14 cellular contexts compared by ENCODE assay signal in the genomic region with DNA sequence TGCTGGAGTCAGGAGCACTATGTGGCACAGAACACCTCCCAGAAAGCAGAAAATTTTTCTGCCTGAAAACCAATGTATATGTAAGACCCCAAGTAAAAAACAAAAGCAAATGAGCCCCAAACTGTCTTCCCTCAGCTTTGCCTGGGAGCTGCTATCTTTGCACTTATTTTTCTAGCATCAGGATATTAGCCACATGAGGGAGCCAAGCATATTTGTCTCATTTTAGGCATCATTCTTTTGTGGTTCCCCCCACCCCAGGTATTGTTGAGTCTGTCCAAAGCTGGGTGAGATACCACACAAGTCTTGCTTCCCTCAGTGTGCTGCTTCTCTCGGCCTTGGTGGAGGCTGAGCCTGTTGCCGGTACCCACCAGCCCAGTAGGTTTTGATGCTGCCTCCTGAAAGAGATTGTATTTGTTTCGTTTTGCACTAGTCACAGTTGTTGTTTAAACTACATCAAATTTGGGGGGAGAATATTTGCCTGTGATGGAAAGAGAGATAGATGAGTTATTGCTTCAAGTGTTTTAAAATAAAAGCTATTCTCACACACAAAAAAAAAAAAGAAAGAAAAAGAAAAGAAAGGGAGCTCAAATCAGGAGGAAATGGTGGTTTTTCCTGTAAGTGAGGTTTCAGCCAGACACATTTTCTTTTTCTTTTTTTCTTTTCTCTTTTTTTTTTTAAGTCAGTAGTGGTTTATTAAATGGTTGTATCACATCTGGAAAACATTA. TPM values are rescaled to one million over a fixed set of nuclear protein-coding genes. Genes with fewer than 3 reads are reported as not detected.
DNase-seq lines count a peak whose midpoint lies in the region; ATAC-seq and TF ChIP-seq lines count a peak whose summit lies in the region.
"Had no signal": no experiment of that assay in that cellular context is flagged by ENCODE, and none has a peak within 500 bp of the region (broad histone marks: within the 10 kb centered on the region; RNA-seq: fewer than 3 reads in every experiment).

No MANE protein-coding gene starts in this region.

- no peaks in the 10 kb centered on the region for H3K36me3 Mint-ChIP-seq in activated T-helper 2 cell treated with anti-CD3 and anti-CD28 coated beads, Interferon-gamma antibody, Interleukin-2, Interleukin-4, amounts not matched to agents 10 μg/mL and 5 μg/mL and 100 μg/mL, durations not matched to agents 14 hours and 24 hours and 36 hours (ENCODE audit: low read depth)
- no peaks in the 10 kb centered on the region for H3K36me3 Mint-ChIP-seq in natural killer cell treated with Interleukin-12 subunit alpha and Interleukin-12 subunit beta and Interleukin-15 and Interleukin-18, amount 100 ng/mL, for 72 hours

- H3K36me3 ChIP-seq in Loucy (ENCODE audit: insufficient read depth, low read length) = no peaks in the 10 kb centered on the region; the same call in 1 of the 2 replicates
- H3K36me3 ChIP-seq: right lobe of liver, SJSA1, thoracic aorta had no signal

- no peak overlapping the region; the same call in 1 of the 2 replicates for H2AFZ ChIP-seq in Loucy (ENCODE audit: low read length)

- H3K27me3 ChIP-seq in Loucy (ENCODE audit: insufficient read depth, low read length, poor library complexity, severe bottlenecking) = no peaks in the 10 kb centered on the region
- H3K27me3 ChIP-seq: right lobe of liver, SJSA1 had no signal

- peak overlapping the region; percentile 49 for H3K9ac ChIP-seq in Loucy (ENCODE audit: low read depth, low read length, poor library complexity, severe bottlenecking)

- peak; percentile 42 for TF ChIP-seq CTCF in Loucy (conservative IDR thresholded peaks at IDR 0.05; ENCODE audit: low read length)

- H3K4me1 Mint-ChIP-seq in activated T-helper 2 cell treated with anti-CD3 and anti-CD28 coated beads, Interferon-gamma antibody, Interleukin-2, Interleukin-4, amounts not matched to agents 10 μg/mL and 5 μg/mL and 100 μg/mL, durations not matched to agents 14 hours and 24 hours and 36 hours (ENCODE audit: low read depth) = peaks cover 34% of the 10 kb centered on the region
- H3K4me1 Mint-ChIP-seq in natural killer cell treated with Interleukin-12 subunit alpha and Interleukin-12 subunit beta and Interleukin-15 and Interleukin-18, amount 100 ng/mL, for 72 hours (ENCODE audit: low read depth in 2 of 2) = peaks cover 15 to 24% of the 10 kb centered on the region in 2 donors

- H3K4me1 ChIP-seq in Loucy (ENCODE audit: insufficient read depth, low read length, poor library complexity, severe bottlenecking) = peaks cover 27% of the 10 kb centered on the region
- H3K4me1 ChIP-seq: right lobe of liver, SJSA1 had no signal

- peak overlapping the region; percentile 92 for H3K27ac Mint-ChIP-seq in activated T-helper 2 cell treated with anti-CD3 and anti-CD28 coated beads, Interferon-gamma antibody, Interleukin-2, Interleukin-4, amounts not matched to agents 10 μg/mL and 5 μg/mL and 100 μg/mL, durations not matched to agents 14 hours and 24 hours and 36 hours
- H3K27ac Mint-ChIP-seq in natural killer cell treated with Interleukin-12 subunit alpha and Interleukin-12 subunit beta and Interleukin-15 and Interleukin-18, amount 100 ng/mL, for 72 hours = peak overlapping the region; percentile 80 to 95

- peak; percentile 18 for DNase-seq in AG20443 (ENCODE audit: low spot score)
- peak; percentile 31 for DNase-seq in activated T-helper 2 cell treated with anti-CD3 and anti-CD28 coated beads, Interferon-gamma antibody, Interleukin-2, Interleukin-4, amounts not matched to agents 10 μg/mL and 5 μg/mL and 100 μg/mL, durations not matched to agents 14 hours and 24 hours and 36 hours (ENCODE audit: low spot score)
- DNase-seq in natural killer cell treated with Interleukin-12 subunit alpha and Interleukin-12 subunit beta and Interleukin-15 and Interleukin-18, amount 100 ng/mL, for 72 hours (ENCODE audit: low spot score) = no peak
- no peak for DNase-seq in DMS114 treated with DMSO at 0.1 percent for 48 hours (lab: John Stamatoyannopoulos, UW; ENCODE audit: unreplicated experiment)
- DNase-seq in NCI-H2029 (lab: John Stamatoyannopoulos, UW) = no peak
- DNase-seq: COR-L47, left cardiac atrium, NCI-H2107, right lobe of liver had no signal

- peak overlapping the region; percentile 47 for H3K4me3 ChIP-seq in Loucy (ENCODE audit: low read length, poor library complexity, severe bottlenecking)
- H3K4me3 ChIP-seq: right lobe of liver, SJSA1, thoracic aorta had no signal

- H4K20me1 ChIP-seq in Loucy (ENCODE audit: insufficient read depth, low read length, poor library complexity, severe bottlenecking) = no peaks in the 10 kb centered on the region

- no peaks in the 10 kb centered on the region for H3K9me3 Mint-ChIP-seq in activated T-helper 2 cell treated with anti-CD3 and anti-CD28 coated beads, Interferon-gamma antibody, Interleukin-2, Interleukin-4, amounts not matched to agents 10 μg/mL and 5 μg/mL and 100 μg/mL, durations not matched to agents 14 hours and 24 hours and 36 hours
- no peaks in the 10 kb centered on the region for H3K9me3 Mint-ChIP-seq in natural killer cell treated with Interleukin-12 subunit alpha and Interleukin-12 subunit beta and Interleukin-15 and Interleukin-18, amount 100 ng/mL, for 72 hours

- peak; percentile 70 to 71 for ATAC-seq in natural killer cell treated with Interleukin-12 subunit alpha and Interleukin-12 subunit beta and Interleukin-15 and Interleukin-18, amount 100 ng/mL, for 72 hours
- ATAC-seq in HG03342 (IDR thresholded peaks at IDR 0.05; ENCODE audit: unreplicated experiment) (no peak), GM21447 (IDR thresholded peaks at IDR 0.05; ENCODE audit: unreplicated experiment) (no peak)
- ATAC-seq: left cardiac atrium, right lobe of liver had no signal

- no peaks in the 10 kb centered on the region for H3K27me3 Mint-ChIP-seq in activated T-helper 2 cell treated with anti-CD3 and anti-CD28 coated beads, Interferon-gamma antibody, Interleukin-2, Interleukin-4, amounts not matched to agents 10 μg/mL and 5 μg/mL and 100 μg/mL, durations not matched to agents 14 hours and 24 hours and 36 hours (ENCODE audit: low read depth)
- no peaks in the 10 kb centered on the region for H3K27me3 Mint-ChIP-seq in natural killer cell treated with Interleukin-12 subunit alpha and Interleukin-12 subunit beta and Interleukin-15 and Interleukin-18, amount 100 ng/mL, for 72 hours

- intact Hi-C loops in activated T-helper 2 cell treated with anti-CD3 and anti-CD28 coated beads, Interferon-gamma antibody, Interleukin-2, Interleukin-4, amounts not matched to agents 10 μg/mL and 5 μg/mL and 100 μg/mL, durations not matched to agents 14 hours and 24 hours and 36 hours (cut with micrococcal nuclease) = no loop called here

- peak overlapping the region; percentile 61 for H3K4me3 Mint-ChIP-seq in activated T-helper 2 cell treated with anti-CD3 and anti-CD28 coated beads, Interferon-gamma antibody, Interleukin-2, Interleukin-4, amounts not matched to agents 10 μg/mL and 5 μg/mL and 100 μg/mL, durations not matched to agents 14 hours and 24 hours and 36 hours (ENCODE audit: low read depth)
- peak overlapping the region; percentile 74 for H3K4me3 Mint-ChIP-seq in natural killer cell treated with Interleukin-12 subunit alpha and Interleukin-12 subunit beta and Interleukin-15 and Interleukin-18, amount 100 ng/mL, for 72 hours

- H3K9me2 ChIP-seq in Loucy (replicated peaks; ENCODE audit: low read depth, low read length) = no peaks in the 10 kb centered on the region

- no peaks in the 10 kb centered on the region for H3K79me2 ChIP-seq in Loucy (ENCODE audit: insufficient read depth, low read length)

- peak overlapping the region; percentile 79 for H3K4me2 ChIP-seq in Loucy (ENCODE audit: low read depth, low read length, poor library complexity, severe bottlenecking)

- no peaks in the 10 kb centered on the region for H3F3A ChIP-seq in Loucy (ENCODE audit: low read depth)

- no peaks in the 10 kb centered on the region for H3K9me3 ChIP-seq in Loucy (ENCODE audit: insufficient read depth, low read depth, low read length)
- H3K9me3 ChIP-seq: right lobe of liver, SJSA1, thoracic aorta had no signal

RNA-seq across cellular contexts. Expression of a gene that starts 58.3 kb away (rescaled TPM):
- 1.6 and 2.6 TPM in 2 replicates for total RNA-seq in activated T-helper 2 cell treated with anti-CD3 and anti-CD28 coated beads, Interferon-gamma antibody, Interleukin-2, Interleukin-4, amounts not matched to agents 10 μg/mL and 5 μg/mL and 100 μg/mL, durations not matched to agents 14 hours and 24 hours and 36 hours
- 1 to 10 TPM; 4.3 to 6.3 TPM for total RNA-seq in natural killer cell treated with Interleukin-12 subunit alpha and Interleukin-12 subunit beta and Interleukin-15 and Interleukin-18, amount 100 ng/mL, for 72 hours

Comparison
In these comparisons a context has a peak if more than half of its experiments do, and no peak if none do; other contexts are left out.
1. DNase-seq: peak in AG20443 (single experiment) and activated T-helper 2 cell treated with anti-CD3 and anti-CD28 coated beads, Interferon-gamma antibody, Interleukin-2, Interleukin-4, amounts not matched to agents 10 μg/mL and 5 μg/mL and 100 μg/mL, durations not matched to agents 14 hours and 24 hours and 36 hours (single experiment); none in natural killer cell treated with Interleukin-12 subunit alpha and Interleukin-12 subunit beta and Interleukin-15 and Interleukin-18, amount 100 ng/mL, for 72 hours (single experiment), DMS114 treated with DMSO at 0.1 percent for 48 hours (single experiment) and NCI-H2029 (single experiment).
2. ATAC-seq: peak in natural killer cell treated with Interleukin-12 subunit alpha and Interleukin-12 subunit beta and Interleukin-15 and Interleukin-18, amount 100 ng/mL, for 72 hours (2 of 2); none in HG03342 (single experiment) and GM21447 (single experiment).